In the genomic region with DNA sequence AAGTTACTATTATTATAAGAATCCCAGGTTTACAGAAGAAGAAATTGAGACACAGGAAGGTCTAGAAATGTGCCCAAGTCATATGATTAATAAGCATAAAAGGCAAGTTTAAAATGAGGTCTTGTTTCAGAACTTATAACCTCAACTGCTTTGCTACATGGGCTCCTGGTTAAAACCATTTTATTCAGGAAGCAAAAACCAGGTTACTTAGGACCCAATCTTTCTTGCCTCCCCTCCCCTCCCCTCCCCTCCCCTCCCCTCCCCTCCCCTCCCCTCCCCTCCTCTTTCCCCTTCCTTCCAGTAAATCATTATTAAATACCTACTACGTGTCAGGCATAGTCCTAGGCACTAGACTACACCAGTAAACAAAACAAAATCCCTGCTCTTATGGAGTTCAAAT, we compare ENCODE assay signal across 3 cellular contexts.
TF ChIP-seq lines count a peak whose summit lies in the region.

No MANE protein-coding gene starts in this region.

TF ChIP-seq in HepG2, 621 proteins besides CTCF, POLR2A, EP300 and RAD21 (continued from another document):
- TF ChIP-seq REXO4 (CRISPR knock-in tag; IDR thresholded peaks at IDR 0.05; ENCODE audit: borderline replicate concordance), result no peak
- TF ChIP-seq HNRNPK (IDR thresholded peaks at IDR 0.05; ENCODE audit: low read depth, low read length, poor library complexity, severe bottlenecking), result peak; percentile 98

TF ChIP-seq in GM23338, 12 proteins besides CTCF, POLR2A, EP300 and RAD21 (continued from another document and continues in another):
- TF ChIP-seq ZNF331 (CRISPR knock-in tag; IDR thresholded peaks at IDR 0.05; ENCODE audit: low read depth) (no peak), ZNF462 (CRISPR knock-in tag; IDR thresholded peaks at IDR 0.05) (no peak), ZNF114 (CRISPR knock-in tag; IDR thresholded peaks at IDR 0.05) (no peak), EZH2phosphoT487 (IDR thresholded peaks at IDR 0.05; ENCODE audit: unreplicated experiment) (no peak), EZH2 (IDR thresholded peaks at IDR 0.05; ENCODE audit: low read depth, unreplicated experiment) (no peak), JUNB (IDR thresholded peaks at IDR 0.05; ENCODE audit: unreplicated experiment) (no peak), NANOG (IDR thresholded peaks at IDR 0.05; ENCODE audit: borderline replicate concordance) (no peak), REST (IDR thresholded peaks at IDR 0.05; ENCODE audit: unreplicated experiment) (no peak)
- TF ChIP-seq, protein P1, sequence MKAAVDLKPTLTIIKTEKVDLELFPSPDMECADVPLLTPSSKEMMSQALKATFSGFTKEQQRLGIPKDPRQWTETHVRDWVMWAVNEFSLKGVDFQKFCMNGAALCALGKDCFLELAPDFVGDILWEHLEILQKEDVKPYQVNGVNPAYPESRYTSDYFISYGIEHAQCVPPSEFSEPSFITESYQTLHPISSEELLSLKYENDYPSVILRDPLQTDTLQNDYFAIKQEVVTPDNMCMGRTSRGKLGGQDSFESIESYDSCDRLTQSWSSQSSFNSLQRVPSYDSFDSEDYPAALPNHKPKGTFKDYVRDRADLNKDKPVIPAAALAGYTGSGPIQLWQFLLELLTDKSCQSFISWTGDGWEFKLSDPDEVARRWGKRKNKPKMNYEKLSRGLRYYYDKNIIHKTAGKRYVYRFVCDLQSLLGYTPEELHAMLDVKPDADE (IDR thresholded peaks at IDR 0.05), result no peak

TF ChIP-seq in K562, 482 proteins besides CTCF, POLR2A, EP300 and RAD21 (continued from another document):
- peak; percentile 49 for TF ChIP-seq PCBP1 (IDR thresholded peaks at IDR 0.05; ENCODE audit: low read depth, low read length, poor library complexity, severe bottlenecking)
